ENCODE assay signal across 1 cellular context in the genomic region with DNA sequence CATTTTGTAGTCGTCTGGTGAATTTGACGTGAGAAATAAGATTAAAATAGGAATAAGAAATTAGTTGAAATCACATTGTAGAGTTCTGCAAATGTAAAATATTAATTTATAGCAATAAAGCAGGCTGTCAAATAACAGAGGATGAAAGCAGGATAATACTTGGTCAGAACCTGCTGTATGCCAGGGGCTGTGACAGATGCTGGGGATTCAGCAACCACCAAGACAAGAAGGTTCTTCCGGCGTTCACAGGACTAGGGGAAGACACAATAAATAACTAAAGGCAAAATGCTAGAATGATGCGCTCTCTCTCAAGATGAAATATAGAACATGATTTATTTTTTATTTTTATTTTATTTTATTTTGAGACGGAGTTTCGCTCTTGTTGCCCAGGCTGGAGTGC.
TF ChIP-seq lines count a peak whose summit lies in the region.

No MANE protein-coding gene starts in this region.

TF ChIP-seq in GM12878, 131 proteins besides CTCF, POLR2A, EP300 and RAD21 (continued from another document):
- TF ChIP-seq, protein P1, sequence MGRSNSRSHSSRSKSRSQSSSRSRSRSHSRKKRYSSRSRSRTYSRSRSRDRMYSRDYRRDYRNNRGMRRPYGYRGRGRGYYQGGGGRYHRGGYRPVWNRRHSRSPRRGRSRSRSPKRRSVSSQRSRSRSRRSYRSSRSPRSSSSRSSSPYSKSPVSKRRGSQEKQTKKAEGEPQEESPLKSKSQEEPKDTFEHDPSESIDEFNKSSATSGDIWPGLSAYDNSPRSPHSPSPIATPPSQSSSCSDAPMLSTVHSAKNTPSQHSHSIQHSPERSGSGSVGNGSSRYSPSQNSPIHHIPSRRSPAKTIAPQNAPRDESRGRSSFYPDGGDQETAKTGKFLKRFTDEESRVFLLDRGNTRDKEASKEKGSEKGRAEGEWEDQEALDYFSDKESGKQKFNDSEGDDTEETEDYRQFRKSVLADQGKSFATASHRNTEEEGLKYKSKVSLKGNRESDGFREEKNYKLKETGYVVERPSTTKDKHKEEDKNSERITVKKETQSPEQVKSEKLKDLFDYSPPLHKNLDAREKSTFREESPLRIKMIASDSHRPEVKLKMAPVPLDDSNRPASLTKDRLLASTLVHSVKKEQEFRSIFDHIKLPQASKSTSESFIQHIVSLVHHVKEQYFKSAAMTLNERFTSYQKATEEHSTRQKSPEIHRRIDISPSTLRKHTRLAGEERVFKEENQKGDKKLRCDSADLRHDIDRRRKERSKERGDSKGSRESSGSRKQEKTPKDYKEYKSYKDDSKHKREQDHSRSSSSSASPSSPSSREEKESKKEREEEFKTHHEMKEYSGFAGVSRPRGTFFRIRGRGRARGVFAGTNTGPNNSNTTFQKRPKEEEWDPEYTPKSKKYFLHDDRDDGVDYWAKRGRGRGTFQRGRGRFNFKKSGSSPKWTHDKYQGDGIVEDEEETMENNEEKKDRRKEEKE (IDR thresholded peaks at IDR 0.05): no peak
- TF ChIP-seq RELA (IDR thresholded peaks at IDR 0.05; ENCODE audit: borderline replicate concordance, partially characterized antibody) (no peak), JUND (IDR thresholded peaks at IDR 0.05; ENCODE audit: low read depth, low read length) (no peak)
TF ChIP-seq in GM12878: peak in this region for 0.
